35 cellular contexts compared by ENCODE assay signal in the genomic region with DNA sequence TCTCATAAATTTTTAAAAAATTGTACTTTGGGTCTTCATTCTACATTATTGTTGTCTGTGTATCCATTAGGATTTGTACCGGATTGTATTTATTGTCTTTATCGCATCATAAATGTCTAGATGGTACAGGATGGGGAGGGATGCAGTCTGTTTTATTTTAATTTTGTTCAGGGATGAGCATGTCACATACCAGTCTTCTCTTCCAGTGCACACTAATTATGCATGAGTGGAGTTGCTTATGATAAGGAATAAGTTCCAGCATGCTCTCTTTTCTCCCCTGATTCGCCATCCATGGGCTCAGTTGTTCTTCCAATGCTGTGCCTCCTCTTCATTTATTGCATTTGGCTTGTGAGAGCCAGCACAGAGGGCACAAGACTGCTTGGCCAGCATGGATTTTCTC. TPM values are rescaled to one million over a fixed set of nuclear protein-coding genes. Genes with fewer than 3 reads are reported as not detected.
"Had no signal": no experiment of that assay in that cellular context is flagged by ENCODE, and none has a peak within 500 bp of the region (broad histone marks: within the 10 kb centered on the region; RNA-seq: fewer than 3 reads in every experiment).

No MANE protein-coding gene starts in this region.

- H3K4me3 Mint-ChIP-seq: activated B cell treated with CpG ODN at 0.5 μM for 24 hours; activated CD4-positive, alpha-beta memory T cell treated with anti-CD3 and anti-CD28 coated beads for 36 hours; activated CD4-positive, alpha-beta T cell treated with anti-CD3 and anti-CD28 coated beads, Interleukin-2, amount 10 ng/mL, durations not matched to agents 24 days and 14 days; activated CD8-positive, alpha-beta T cell treated with anti-CD3 and anti-CD28 coated beads for 36 hours; activated naive CD4-positive, alpha-beta T cell treated with anti-CD3 and anti-CD28 coated beads for 36 hours; activated naive CD8-positive, alpha-beta T cell treated with anti-CD3 and anti-CD28 coated beads for 36 hours; activated T-cell treated with anti-CD3 and anti-CD28 coated beads, Interleukin-2, amount 50 U/mL, for 24 hours; brain; central memory CD8-positive, alpha-beta T cell; T-helper 1 cell treated with Interleukin-12 subunit alpha and Interleukin-12 subunit beta and Interleukin-4 antibody, amounts not matched to agents 30 μg/mL and 1 μg/mL, for 36 hours; T-helper 2 cell treated with Interferon-gamma antibody and Interleukin-4, amounts not matched to agents 5 μg/mL and 100 μg/mL, for 36 hours had no signal

- H3K27me3 Mint-ChIP-seq: activated B cell treated with CpG ODN at 0.5 μM for 24 hours; activated CD4-positive, alpha-beta memory T cell treated with anti-CD3 and anti-CD28 coated beads for 36 hours; activated CD4-positive, alpha-beta T cell treated with anti-CD3 and anti-CD28 coated beads, Interleukin-2, amount 10 ng/mL, durations not matched to agents 24 days and 14 days; activated CD8-positive, alpha-beta T cell treated with anti-CD3 and anti-CD28 coated beads for 36 hours; activated naive CD8-positive, alpha-beta T cell treated with anti-CD3 and anti-CD28 coated beads for 36 hours; central memory CD8-positive, alpha-beta T cell had no signal

- H3K4me3 ChIP-seq: adrenal gland, cardiac muscle cell had no signal

- H3K4me1 ChIP-seq: adrenal gland had no signal

- DNase-seq: activated B cell treated with CpG ODN at 0.5 μM for 24 hours; activated CD4-positive, alpha-beta memory T cell treated with anti-CD3 and anti-CD28 coated beads for 36 hours; activated CD4-positive, alpha-beta T cell treated with anti-CD3 and anti-CD28 coated beads for 4 hours; activated CD4-positive, alpha-beta T cell treated with anti-CD3 and anti-CD28 coated beads, Interleukin-2, amount 10 ng/mL, durations not matched to agents 24 days and 14 days; activated CD4-positive, alpha-beta T cell treated with anti-CD3 and anti-CD28 coated beads, Interleukin-2, amount 50 U/mL, for 1 hour; activated CD4-positive, alpha-beta T cell treated with anti-CD3 and anti-CD28 coated beads, Interleukin-2, amount 50 U/mL, for 4 hours; activated CD4-positive, CD25-positive, alpha-beta regulatory T cell treated with anti-CD3 and anti-CD28 coated beads, Interleukin-2, amount 50 U/mL, for 72 hours; activated CD8-positive, alpha-beta memory T cell treated with anti-CD3 and anti-CD28 coated beads, Interleukin-2, amount 50 U/mL, for 48 hours; activated CD8-positive, alpha-beta T cell treated with anti-CD3 and anti-CD28 coated beads for 36 hours; activated effector memory CD4-positive, alpha-beta T cell treated with anti-CD3 and anti-CD28 coated beads, Interleukin-2, amount 50 U/mL, for 16 hours; activated gamma-delta T cell treated with Interleukin-2 at 50 U/mL for 16 hours; activated naive CD4-positive, alpha-beta T cell; activated naive CD4-positive, alpha-beta T cell treated with anti-CD3 and anti-CD28 coated beads for 36 hours; activated naive CD4-positive, alpha-beta T cell treated with anti-CD3 and anti-CD28 coated beads, Interleukin-2, amount 50 U/mL, for 16 hours; activated naive CD8-positive, alpha-beta T cell treated with anti-CD3 and anti-CD28 coated beads for 36 hours; activated T-cell treated with anti-CD3 and anti-CD28 coated beads, Interleukin-2, amount 50 U/mL, for 24 hours; activated T-cell treated with anti-CD3 and anti-CD28 coated beads, Interleukin-2, amount 50 U/mL, for 48 hours; adrenal gland; amniotic stem cell; aorta; caudate nucleus; cerebellar nuclear complex; T-helper 1 cell; T-helper 2 cell; T-helper 9 cell had no signal

- H3K36me3 ChIP-seq: adrenal gland, cardiac muscle cell had no signal

- H3K4me1 Mint-ChIP-seq: activated B cell treated with CpG ODN at 0.5 μM for 24 hours; activated CD4-positive, alpha-beta T cell treated with anti-CD3 and anti-CD28 coated beads, Interleukin-2, amount 10 ng/mL, durations not matched to agents 24 days and 14 days; activated naive CD8-positive, alpha-beta T cell treated with anti-CD3 and anti-CD28 coated beads for 36 hours; central memory CD8-positive, alpha-beta T cell had no signal

- H3K9me3 ChIP-seq: adrenal gland had no signal

- H3K36me3 Mint-ChIP-seq: activated CD4-positive, alpha-beta memory T cell treated with anti-CD3 and anti-CD28 coated beads for 36 hours; activated naive CD4-positive, alpha-beta T cell treated with anti-CD3 and anti-CD28 coated beads, Interleukin-2, amount 50 U/mL, for 72 hours; activated naive CD8-positive, alpha-beta T cell treated with anti-CD3 and anti-CD28 coated beads for 36 hours; brain had no signal

- H3K9me3 Mint-ChIP-seq: activated B cell treated with CpG ODN at 0.5 μM for 24 hours; activated CD4-positive, alpha-beta memory T cell treated with anti-CD3 and anti-CD28 coated beads for 36 hours; activated CD4-positive, alpha-beta T cell treated with anti-CD3 and anti-CD28 coated beads, Interleukin-2, amount 10 ng/mL, durations not matched to agents 24 days and 14 days; activated CD8-positive, alpha-beta T cell treated with anti-CD3 and anti-CD28 coated beads for 36 hours; activated naive CD4-positive, alpha-beta T cell treated with anti-CD3 and anti-CD28 coated beads for 36 hours; activated naive CD4-positive, alpha-beta T cell treated with anti-CD3 and anti-CD28 coated beads, Interleukin-2, amount 50 U/mL, for 72 hours; activated naive CD8-positive, alpha-beta T cell treated with anti-CD3 and anti-CD28 coated beads for 36 hours; activated T-cell treated with anti-CD3 and anti-CD28 coated beads, Interleukin-2, amount 50 U/mL, for 24 hours; central memory CD8-positive, alpha-beta T cell; T-helper 1 cell treated with Interleukin-12 subunit alpha and Interleukin-12 subunit beta and Interleukin-4 antibody, amounts not matched to agents 30 μg/mL and 1 μg/mL, for 36 hours; T-helper 2 cell treated with Interferon-gamma antibody and Interleukin-4, amounts not matched to agents 5 μg/mL and 100 μg/mL, for 36 hours had no signal

- H3K27ac ChIP-seq: adrenal gland, cardiac muscle cell, VCaP had no signal

- FAIRE-seq: bronchial epithelial cell, TTC549 had no signal

- H3K27me3 ChIP-seq: cardiac muscle cell had no signal

- H3K27ac Mint-ChIP-seq: activated B cell treated with CpG ODN at 0.5 μM for 24 hours; activated CD4-positive, alpha-beta memory T cell treated with anti-CD3 and anti-CD28 coated beads for 36 hours; activated CD4-positive, alpha-beta T cell treated with anti-CD3 and anti-CD28 coated beads, Interleukin-2, amount 10 ng/mL, durations not matched to agents 24 days and 14 days; activated CD8-positive, alpha-beta T cell treated with anti-CD3 and anti-CD28 coated beads for 36 hours; activated naive CD4-positive, alpha-beta T cell treated with anti-CD3 and anti-CD28 coated beads for 36 hours; activated naive CD4-positive, alpha-beta T cell treated with anti-CD3 and anti-CD28 coated beads, Interleukin-2, amount 50 U/mL, for 72 hours; activated naive CD8-positive, alpha-beta T cell treated with anti-CD3 and anti-CD28 coated beads for 36 hours; activated T-cell treated with anti-CD3 and anti-CD28 coated beads, Interleukin-2, amount 50 U/mL, for 24 hours; T-helper 1 cell treated with Interleukin-12 subunit alpha and Interleukin-12 subunit beta and Interleukin-4 antibody, amounts not matched to agents 30 μg/mL and 1 μg/mL, for 36 hours; T-helper 2 cell treated with Interferon-gamma antibody and Interleukin-4, amounts not matched to agents 5 μg/mL and 100 μg/mL, for 36 hours had no signal

- ATAC-seq: activated CD8-positive, alpha-beta T cell treated with anti-CD3 and anti-CD28 coated beads for 36 hours; activated naive CD4-positive, alpha-beta T cell treated with anti-CD3 and anti-CD28 coated beads, Interleukin-2, amount 50 U/mL, for 72 hours had no signal

RNA-seq across cellular contexts. Expression of a gene that starts 54.3 kb away (rescaled TPM):
- total RNA-seq: activated B cell treated with CpG ODN at 0.5 μM for 24 hours; activated CD4-positive, alpha-beta T cell treated with anti-CD3 and anti-CD28 coated beads, Interleukin-2, amount 10 ng/mL, durations not matched to agents 24 days and 14 days; activated CD8-positive, alpha-beta memory T cell treated with anti-CD3 and anti-CD28 coated beads for 36 hours; activated CD8-positive, alpha-beta T cell treated with anti-CD3 and anti-CD28 coated beads for 36 hours; activated naive CD4-positive, alpha-beta T cell treated with anti-CD3 and anti-CD28 coated beads, Interleukin-2, amount 50 U/mL, for 72 hours; activated naive CD8-positive, alpha-beta T cell treated with anti-CD3 and anti-CD28 coated beads for 36 hours; bronchial epithelial cell had no signal
- polyA plus RNA-seq: cardiac muscle cell had no signal
